8 cellular contexts compared by ENCODE assay signal in the genomic region with DNA sequence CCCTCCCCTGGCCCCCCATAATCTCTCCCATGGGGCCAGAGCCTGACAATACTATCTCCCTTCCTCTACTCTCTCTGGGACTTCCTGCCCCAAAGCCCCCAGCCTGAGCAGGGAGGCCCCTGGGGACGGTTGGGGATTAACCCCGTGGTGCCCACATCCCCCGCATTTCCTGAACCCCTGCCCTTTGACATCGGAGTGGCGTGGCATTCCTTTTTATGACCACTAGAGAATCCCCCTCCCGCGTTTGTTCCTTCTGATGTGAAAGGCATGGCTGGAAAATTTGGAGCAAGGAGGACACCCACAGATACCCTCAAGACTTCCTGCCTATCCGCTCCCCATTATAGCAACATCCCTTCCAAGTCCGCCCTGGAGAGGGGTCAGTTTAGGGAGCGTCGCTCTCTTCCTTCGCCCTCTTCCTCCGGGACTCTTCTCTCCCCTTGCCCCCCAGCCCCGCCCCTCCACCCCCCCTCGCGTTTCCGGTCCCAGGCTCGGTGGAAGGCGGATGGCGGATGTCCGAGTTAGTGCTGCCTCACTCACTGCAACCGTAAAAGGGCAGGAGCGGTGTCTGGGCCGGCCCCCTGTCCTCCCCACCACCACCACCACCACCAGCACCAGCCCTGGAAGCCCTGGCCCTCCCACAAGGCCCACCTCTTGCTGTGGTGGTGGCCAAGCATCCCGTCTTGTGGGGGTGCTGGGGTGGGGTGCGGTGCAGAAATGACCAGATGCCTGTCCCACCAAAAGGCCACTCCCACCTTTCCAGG.
DNase-seq lines count a peak whose midpoint lies in the region; ATAC-seq and TF ChIP-seq lines count a peak whose summit lies in the region.

No MANE protein-coding gene starts in this region.

- H3K4me1 ChIP-seq in MM.1S (ENCODE audit: low read length): peaks cover 4% of the 10 kb centered on the region
- H3K4me1 ChIP-seq in neuron (ENCODE audit: insufficient read depth, low read length): peaks cover 15% of the 10 kb centered on the region

- peak overlapping the region; percentile 57 for H2AFZ ChIP-seq in MM.1S (ENCODE audit: low read length)
- H2AFZ ChIP-seq in neuron (ENCODE audit: low read depth, low read length): no peak overlapping the region

- TF ChIP-seq CTCF in MM.1S (IDR thresholded peaks at IDR 0.05; ENCODE audit: low read length): no peak

- H3F3A ChIP-seq in MM.1S (ENCODE audit: insufficient read depth, low read length): peaks cover 4% of the 10 kb centered on the region

- H3K27ac ChIP-seq in MM.1S (ENCODE audit: low read length): 0 out of 2 replicates have a peak overlapping the region, but pooled peaks have one; percentile 13

- ATAC-seq in GM21529 (IDR thresholded peaks at IDR 0.05; ENCODE audit: unreplicated experiment) (no peak), HG02852 (IDR thresholded peaks at IDR 0.05; ENCODE audit: unreplicated experiment) (no peak)

- peak; percentile 31 for DNase-seq in activated naive CD4-positive, alpha-beta T cell treated with Interleukin-2 at 50 U/mL for 16 hours
- no peak for DNase-seq in activated naive CD4-positive, alpha-beta T cell treated with anti-CD3 and anti-CD28 coated beads, Interleukin-2, amount 50 U/mL, for 16 hours
- DNase-seq in MM.1S: peak; percentile 44
- DNase-seq in activated T-cell treated with anti-CD3 and anti-CD28 coated beads, Interleukin-2, amount 50 U/mL, for 48 hours: peak; percentile 61 to 67
- peak; percentile 60 for DNase-seq in foreskin melanocyte

- peak overlapping the region; percentile 98 for H3K4me2 ChIP-seq in MM.1S (ENCODE audit: low read depth, low read length)

- no peaks in the 10 kb centered on the region for H3K9me2 ChIP-seq in MM.1S (replicated peaks; ENCODE audit: insufficient read depth, low read length)

- H3K4me3 ChIP-seq in MM.1S (ENCODE audit: low read length): peak overlapping the region; percentile 86
- peak overlapping the region; percentile 72 for H3K4me3 ChIP-seq in neuron (ENCODE audit: low read length)

- H4K20me1 ChIP-seq in MM.1S (ENCODE audit: insufficient read depth, low read length): no peaks in the 10 kb centered on the region

- peak overlapping the region; percentile 76; the same call in 1 of the 2 replicates for H3K9ac ChIP-seq in MM.1S (ENCODE audit: low read length)

- peaks cover 58% of the 10 kb centered on the region for H3K79me2 ChIP-seq in MM.1S (ENCODE audit: low read length)

- no peaks in the 10 kb centered on the region for H3K27me3 ChIP-seq in MM.1S (replicated peaks; ENCODE audit: insufficient read depth, low read length)
- H3K27me3 ChIP-seq in neuron (ENCODE audit: insufficient read depth, low read length): no peaks in the 10 kb centered on the region

- no peaks in the 10 kb centered on the region for H3K36me3 ChIP-seq in MM.1S (replicated peaks; ENCODE audit: insufficient read depth, low read length)
- no peaks in the 10 kb centered on the region for H3K36me3 ChIP-seq in neuron (ENCODE audit: insufficient read depth, low read length)

- H3K9me3 ChIP-seq in MM.1S (replicated peaks; ENCODE audit: insufficient read depth, low read length) (no peaks in the 10 kb centered on the region), neuron (ENCODE audit: low read length) (no peaks in the 10 kb centered on the region)
